In the genomic region with DNA sequence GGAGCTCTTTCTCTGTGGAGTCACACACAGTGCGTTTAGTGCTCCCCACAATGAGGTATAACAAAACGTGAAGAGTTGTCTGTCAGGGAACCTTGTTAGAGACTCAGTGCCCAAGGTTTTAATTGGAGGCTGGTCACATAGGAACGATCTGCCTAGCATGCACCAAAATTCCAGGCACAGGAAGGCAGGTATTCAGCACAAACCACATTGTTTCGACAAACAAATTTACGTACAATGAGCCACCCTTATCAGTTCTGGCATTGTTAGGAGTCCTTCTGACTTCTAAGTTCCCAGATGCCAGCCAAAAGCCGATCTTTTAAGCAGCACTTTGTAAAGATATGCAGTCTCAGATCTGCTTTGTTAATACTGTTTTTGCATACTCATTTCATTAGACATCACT, we compare ENCODE assay signal across 1 cellular context.
TF ChIP-seq lines count a peak whose summit lies in the region.

No MANE protein-coding gene starts in this region.

TF ChIP-seq in GM23338, 12 proteins besides CTCF, POLR2A, EP300 and RAD21 (continued from another document):
- TF ChIP-seq NANOG (IDR thresholded peaks at IDR 0.05; ENCODE audit: borderline replicate concordance), result no peak
- no peak for TF ChIP-seq JUNB (IDR thresholded peaks at IDR 0.05; ENCODE audit: unreplicated experiment)
- no peak for TF ChIP-seq ZNF331 (CRISPR knock-in tag; IDR thresholded peaks at IDR 0.05; ENCODE audit: low read depth)
- TF ChIP-seq, protein P1, sequence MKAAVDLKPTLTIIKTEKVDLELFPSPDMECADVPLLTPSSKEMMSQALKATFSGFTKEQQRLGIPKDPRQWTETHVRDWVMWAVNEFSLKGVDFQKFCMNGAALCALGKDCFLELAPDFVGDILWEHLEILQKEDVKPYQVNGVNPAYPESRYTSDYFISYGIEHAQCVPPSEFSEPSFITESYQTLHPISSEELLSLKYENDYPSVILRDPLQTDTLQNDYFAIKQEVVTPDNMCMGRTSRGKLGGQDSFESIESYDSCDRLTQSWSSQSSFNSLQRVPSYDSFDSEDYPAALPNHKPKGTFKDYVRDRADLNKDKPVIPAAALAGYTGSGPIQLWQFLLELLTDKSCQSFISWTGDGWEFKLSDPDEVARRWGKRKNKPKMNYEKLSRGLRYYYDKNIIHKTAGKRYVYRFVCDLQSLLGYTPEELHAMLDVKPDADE (IDR thresholded peaks at IDR 0.05), result no peak
- TF ChIP-seq, protein P2, sequence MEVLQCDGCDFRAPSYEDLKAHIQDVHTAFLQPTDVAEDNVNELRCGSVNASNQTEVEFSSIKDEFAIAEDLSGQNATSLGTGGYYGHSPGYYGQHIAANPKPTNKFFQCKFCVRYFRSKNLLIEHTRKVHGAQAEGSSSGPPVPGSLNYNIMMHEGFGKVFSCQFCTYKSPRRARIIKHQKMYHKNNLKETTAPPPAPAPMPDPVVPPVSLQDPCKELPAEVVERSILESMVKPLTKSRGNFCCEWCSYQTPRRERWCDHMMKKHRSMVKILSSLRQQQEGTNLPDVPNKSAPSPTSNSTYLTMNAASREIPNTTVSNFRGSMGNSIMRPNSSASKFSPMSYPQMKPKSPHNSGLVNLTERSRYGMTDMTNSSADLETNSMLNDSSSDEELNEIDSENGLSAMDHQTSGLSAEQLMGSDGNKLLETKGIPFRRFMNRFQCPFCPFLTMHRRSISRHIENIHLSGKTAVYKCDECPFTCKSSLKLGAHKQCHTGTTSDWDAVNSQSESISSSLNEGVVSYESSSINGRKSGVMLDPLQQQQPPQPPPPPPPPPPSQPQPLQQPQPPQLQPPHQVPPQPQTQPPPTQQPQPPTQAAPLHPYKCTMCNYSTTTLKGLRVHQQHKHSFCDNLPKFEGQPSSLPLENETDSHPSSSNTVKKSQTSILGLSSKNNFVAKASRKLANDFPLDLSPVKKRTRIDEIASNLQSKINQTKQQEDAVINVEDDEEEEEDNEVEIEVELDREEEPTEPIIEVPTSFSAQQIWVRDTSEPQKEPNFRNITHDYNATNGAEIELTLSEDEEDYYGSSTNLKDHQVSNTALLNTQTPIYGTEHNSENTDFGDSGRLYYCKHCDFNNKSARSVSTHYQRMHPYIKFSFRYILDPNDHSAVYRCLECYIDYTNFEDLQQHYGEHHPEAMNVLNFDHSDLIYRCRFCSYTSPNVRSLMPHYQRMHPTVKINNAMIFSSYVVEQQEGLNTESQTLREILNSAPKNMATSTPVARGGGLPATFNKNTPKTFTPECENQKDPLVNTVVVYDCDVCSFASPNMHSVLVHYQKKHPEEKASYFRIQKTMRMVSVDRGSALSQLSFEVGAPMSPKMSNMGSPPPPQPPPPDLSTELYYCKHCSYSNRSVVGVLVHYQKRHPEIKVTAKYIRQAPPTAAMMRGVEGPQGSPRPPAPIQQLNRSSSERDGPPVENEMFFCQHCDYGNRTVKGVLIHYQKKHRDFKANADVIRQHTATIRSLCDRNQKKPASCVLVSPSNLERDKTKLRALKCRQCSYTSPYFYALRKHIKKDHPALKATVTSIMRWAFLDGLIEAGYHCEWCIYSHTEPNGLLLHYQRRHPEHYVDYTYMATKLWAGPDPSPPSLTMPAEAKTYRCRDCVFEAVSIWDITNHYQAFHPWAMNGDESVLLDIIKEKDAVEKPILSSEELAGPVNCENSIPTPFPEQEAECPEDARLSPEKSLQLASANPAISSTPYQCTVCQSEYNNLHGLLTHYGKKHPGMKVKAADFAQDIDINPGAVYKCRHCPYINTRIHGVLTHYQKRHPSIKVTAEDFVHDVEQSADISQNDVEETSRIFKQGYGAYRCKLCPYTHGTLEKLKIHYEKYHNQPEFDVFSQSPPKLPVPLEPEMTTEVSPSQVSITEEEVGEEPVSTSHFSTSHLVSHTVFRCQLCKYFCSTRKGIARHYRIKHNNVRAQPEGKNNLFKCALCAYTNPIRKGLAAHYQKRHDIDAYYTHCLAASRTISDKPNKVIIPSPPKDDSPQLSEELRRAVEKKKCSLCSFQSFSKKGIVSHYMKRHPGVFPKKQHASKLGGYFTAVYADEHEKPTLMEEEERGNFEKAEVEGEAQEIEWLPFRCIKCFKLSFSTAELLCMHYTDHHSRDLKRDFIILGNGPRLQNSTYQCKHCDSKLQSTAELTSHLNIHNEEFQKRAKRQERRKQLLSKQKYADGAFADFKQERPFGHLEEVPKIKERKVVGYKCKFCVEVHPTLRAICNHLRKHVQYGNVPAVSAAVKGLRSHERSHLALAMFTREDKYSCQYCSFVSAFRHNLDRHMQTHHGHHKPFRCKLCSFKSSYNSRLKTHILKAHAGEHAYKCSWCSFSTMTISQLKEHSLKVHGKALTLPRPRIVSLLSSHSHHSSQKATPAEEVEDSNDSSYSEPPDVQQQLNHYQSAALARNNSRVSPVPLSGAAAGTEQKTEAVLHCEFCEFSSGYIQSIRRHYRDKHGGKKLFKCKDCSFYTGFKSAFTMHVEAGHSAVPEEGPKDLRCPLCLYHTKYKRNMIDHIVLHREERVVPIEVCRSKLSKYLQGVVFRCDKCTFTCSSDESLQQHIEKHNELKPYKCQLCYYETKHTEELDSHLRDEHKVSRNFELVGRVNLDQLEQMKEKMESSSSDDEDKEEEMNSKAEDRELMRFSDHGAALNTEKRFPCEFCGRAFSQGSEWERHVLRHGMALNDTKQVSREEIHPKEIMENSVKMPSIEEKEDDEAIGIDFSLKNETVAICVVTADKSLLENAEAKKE (CRISPR knock-in tag; IDR thresholded peaks at IDR 0.05), result no peak
- no peak for TF ChIP-seq EZH2phosphoT487 (IDR thresholded peaks at IDR 0.05; ENCODE audit: unreplicated experiment)
- no peak for TF ChIP-seq POLR2AphosphoS5 (IDR thresholded peaks at IDR 0.05; ENCODE audit: low read depth)
